In the genomic region with DNA sequence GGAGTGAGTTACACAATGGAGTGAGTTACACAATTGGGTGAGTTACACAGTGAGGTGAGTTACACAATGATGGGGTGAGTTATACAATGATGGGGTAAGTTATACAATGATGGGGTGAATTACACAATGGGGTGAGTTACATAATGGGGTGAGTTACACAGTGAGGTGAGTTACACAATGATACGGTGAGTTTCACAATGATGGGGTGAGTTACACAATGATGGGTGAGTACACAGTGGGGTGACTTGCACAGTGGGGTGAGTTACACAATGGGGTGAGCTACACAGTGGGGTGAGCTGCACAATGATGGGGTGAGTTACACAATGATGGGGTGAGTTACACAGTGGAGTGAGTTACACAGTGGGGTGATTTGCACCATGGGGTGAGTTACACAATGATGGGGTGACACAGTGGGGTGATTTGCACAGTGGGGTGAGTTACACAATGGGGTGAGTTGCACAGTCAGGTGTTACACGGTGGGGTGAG, we compare ENCODE assay signal across 15 cellular contexts. TPM values are rescaled to one million over a fixed set of nuclear protein-coding genes. Genes with fewer than 3 reads are reported as not detected.
A peak's percentile ranks its signal among the peaks of the same experiment; 100 is the strongest.
DNase-seq lines count a peak whose midpoint lies in the region; ATAC-seq, FAIRE-seq and TF ChIP-seq lines count a peak whose summit lies in the region.
"Had no signal": no experiment of that assay in that cellular context is flagged by ENCODE, and none has a peak within 500 bp of the region (broad histone marks: within the 10 kb centered on the region; RNA-seq: fewer than 3 reads in every experiment).

No MANE protein-coding gene starts in this region.

- no peak overlapping the region for H3K9ac ChIP-seq in HepG2 (ENCODE audit: insufficient read depth, low read depth, low read length)

- POLR2A ChIA-PET in HepG2 (lab: Yijun Ruan, JAX) = no interaction called here

- peaks cover under 1% of the 10 kb centered on the region; the same call in 1 of the 2 replicates for H3K9me3 ChIP-seq in HepG2 (ENCODE audit: low read length)
- no peaks in the 10 kb centered on the region for H3K9me3 ChIP-seq in right lobe of liver
- H3K9me3 ChIP-seq: uterus had no signal

- ATAC-seq in HepG2 (no peak), right lobe of liver (no peak), GM21737 (IDR thresholded peaks at IDR 0.05; ENCODE audit: unreplicated experiment) (no peak)
- ATAC-seq in activated CD8-positive, alpha-beta memory T cell treated with anti-CD3 and anti-CD28 coated beads, Interleukin-2, amount 10 ng/mL, durations not matched to agents 7 days and 5 days = no peak
- ATAC-seq: activated CD4-positive, CD25-positive, alpha-beta regulatory T cell treated with anti-CD3 and anti-CD28 coated beads, Interleukin-2, amount 50 U/mL, for 24 hours; GM12878; GM23338 had no signal

- no peak for TF ChIP-seq EP300 in HepG2 (IDR thresholded peaks at IDR 0.05; ENCODE audit: low read depth in 2 of 2, low read length in 2 of 2)
- TF ChIP-seq EP300 in HepG2 (CRISPR knock-in tag; IDR thresholded peaks at IDR 0.05; ENCODE audit: borderline replicate concordance) = no peak

- H3K4me2 ChIP-seq in HepG2 (ENCODE audit: low read depth, low read length) = no peak overlapping the region
- H3K4me2 ChIP-seq: GM23338 had no signal

- TF ChIP-seq POLR2A in HepG2 (IDR thresholded peaks at IDR 0.05; ENCODE audit: insufficient read depth in 1 of 2, low read depth in 2 of 2, low read length in 2 of 2) (no peak), right lobe of liver (IDR thresholded peaks at IDR 0.05) (no peak)

- peaks cover 2% of the 10 kb centered on the region for H3K36me3 Mint-ChIP-seq in activated CD8-positive, alpha-beta memory T cell treated with anti-CD3 and anti-CD28 coated beads, Interleukin-2, amount 10 ng/mL, durations not matched to agents 7 days and 5 days

- DNase-seq in HepG2 (ENCODE audit: low spot score) (no peak), right lobe of liver (no peak), fibroblast of villous mesenchyme (ENCODE audit: low read depth) (peak; percentile 78), NCI-H748 treated with DMSO at 0.1 percent for 48 hours (lab: John Stamatoyannopoulos, UW) (no peak), G401 (ENCODE audit: low spot score) (no peak)
- peak; percentile 39 for DNase-seq in activated CD8-positive, alpha-beta memory T cell treated with anti-CD3 and anti-CD28 coated beads, Interleukin-2, amount 10 ng/mL, durations not matched to agents 7 days and 5 days
- DNase-seq in stimulated activated CD4-positive, alpha-beta T cell treated with anti-CD3 and anti-CD28 coated beads, Interleukin-15, amount 100 ng/mL, for 24 hours = no peak
- DNase-seq: DMS79 had no signal

- H4K20me1 ChIP-seq in HepG2 (ENCODE audit: insufficient read depth, low read length) = no peaks in the 10 kb centered on the region

- H3K27ac Mint-ChIP-seq in activated CD8-positive, alpha-beta memory T cell treated with anti-CD3 and anti-CD28 coated beads, Interleukin-2, amount 10 ng/mL, durations not matched to agents 7 days and 5 days = no peak overlapping the region
- H3K27ac Mint-ChIP-seq: B cell, GM23338 had no signal

- H3K4me1 ChIP-seq in HepG2 (ENCODE audit: insufficient read depth, low read length) = no peaks in the 10 kb centered on the region
- H3K4me1 ChIP-seq in right lobe of liver = no peaks in the 10 kb centered on the region
- H3K4me1 ChIP-seq: uterus had no signal

- no peak overlapping the region for H2AFZ ChIP-seq in HepG2 (ENCODE audit: low read length)
- H2AFZ ChIP-seq: GM23338 had no signal

- WGBS in HepG2 (ENCODE audit: low lambda C conversion rate) = 3% methylated on average over 2 of the region's 2 CpGs
- 58% methylated on average over 2 of the region's 2 CpGs for WGBS in right lobe of liver (ENCODE audit: insufficient coverage, low coverage, low lambda C conversion rate, missing lambda C conversion rate)

- H3K4me3 ChIP-seq in HepG2 (replicated peaks in 1 of 3; ENCODE audit: insufficient read depth in 1 of 3, low read depth in 2 of 3, low read length in 3 of 3) = no peak overlapping the region
- no peak overlapping the region for H3K4me3 ChIP-seq in right lobe of liver
- H3K4me3 ChIP-seq in fibroblast of villous mesenchyme (ENCODE audit: low read depth, low read length) = no peak overlapping the region
- H3K4me3 ChIP-seq: GM12878, GM23338, uterus had no signal

- peaks cover 42% of the 10 kb centered on the region for H3K27me3 Mint-ChIP-seq in activated CD8-positive, alpha-beta memory T cell treated with anti-CD3 and anti-CD28 coated beads, Interleukin-2, amount 10 ng/mL, durations not matched to agents 7 days and 5 days

- in situ Hi-C loops in HepG2 (cut with HindIII; ENCODE audit: extremely low pct_ligation_motif_present, low pct_unique_long_range_greater_than_20kb) = no loop called here
- in situ Hi-C loops in G401 (cut with HindIII; ENCODE audit: low sequenced_read_pairs) = no loop called here

- intact Hi-C loops in HepG2 (cut with micrococcal nuclease; ENCODE audit: unreplicated experiment) = no loop called here
- intact Hi-C loops in right lobe of liver (cut with DNase I) = no loop called here

- BruUV-seq in HepG2 (replicated peaks; lab: Mats Ljungman, UMichigan) = no TSS peak

- H3K27me3 ChIP-seq in HepG2 (ENCODE audit: control insufficient read depth in 1 of 2, insufficient read depth in 2 of 2, low read length in 2 of 2) (peaks cover 2 to 28% of the 10 kb centered on the region in 2 experiments; a peak in 3 of 5 replicates), right lobe of liver (no peaks in the 10 kb centered on the region)
- H3K27me3 ChIP-seq: uterus had no signal

- no peaks in the 10 kb centered on the region for H3K36me3 ChIP-seq in HepG2 (replicated peaks in 1 of 2; ENCODE audit: control insufficient read depth in 1 of 2, insufficient read depth in 2 of 2, low read length in 2 of 2)
- H3K36me3 ChIP-seq in right lobe of liver = no peaks in the 10 kb centered on the region
- H3K36me3 ChIP-seq: uterus had no signal

- CTCF ChIA-PET in HepG2 (lab: Yijun Ruan, JAX; ENCODE audit: low intra/inter-chr PET ratio, low total read pairs) = no interaction called here
- CTCF ChIA-PET in activated CD8-positive, alpha-beta memory T cell treated with anti-CD3 and anti-CD28 coated beads, Interleukin-2, amount 10 ng/mL, durations not matched to agents 7 days and 5 days (lab: Charles Lee) = no interaction called here

- no peak for TF ChIP-seq RAD21 in HepG2 (CRISPR knock-in tag; IDR thresholded peaks at IDR 0.05)

- no peak overlapping the region for H3K4me3 Mint-ChIP-seq in activated CD8-positive, alpha-beta memory T cell treated with anti-CD3 and anti-CD28 coated beads, Interleukin-2, amount 10 ng/mL, durations not matched to agents 7 days and 5 days
- H3K4me3 Mint-ChIP-seq: B cell, brain, GM23338 had no signal

- peaks cover 3% of the 10 kb centered on the region for H3K4me1 Mint-ChIP-seq in activated CD8-positive, alpha-beta memory T cell treated with anti-CD3 and anti-CD28 coated beads, Interleukin-2, amount 10 ng/mL, durations not matched to agents 7 days and 5 days
- H3K4me1 Mint-ChIP-seq: B cell, brain, GM23338 had no signal

- H3K27ac ChIP-seq in HepG2 (ENCODE audit: extremely low read length, insufficient read depth, low read length) (no peak overlapping the region), right lobe of liver (no peak overlapping the region)
- H3K27ac ChIP-seq: uterus had no signal

- no peaks in the 10 kb centered on the region for H3K79me2 ChIP-seq in HepG2 (ENCODE audit: insufficient read depth, low read length)

- TF ChIP-seq CTCF in HepG2 (CRISPR knock-in tag; IDR thresholded peaks at IDR 0.05) (no peak), right lobe of liver (IDR thresholded peaks at IDR 0.05) (no peak), fibroblast of villous mesenchyme (IDR thresholded peaks at IDR 0.05; ENCODE audit: insufficient read depth, low read depth, low read length) (no peak)

- H3K9me3 Mint-ChIP-seq in activated CD8-positive, alpha-beta memory T cell treated with anti-CD3 and anti-CD28 coated beads, Interleukin-2, amount 10 ng/mL, durations not matched to agents 7 days and 5 days (ENCODE audit: low read depth) = peaks cover 6% of the 10 kb centered on the region
- H3K9me3 Mint-ChIP-seq: GM23338 had no signal

- FAIRE-seq in HepG2 (lab: Jason Lieb, UNC) = no peak
- FAIRE-seq: GM12878 had no signal

RNA-seq across cellular contexts. Expression of a gene that starts 52.5 kb away (rescaled TPM):
- total RNA-seq in HepG2 (2016; rRNA removed; fragmentation: Illumina TruSeq; extraction: Trizol) (0.09 and 0.11 TPM in 2 replicates), right lobe of liver (10 to 100 TPM; 11.9 to 48.5 (median 27.2) TPM), fibroblast of villous mesenchyme (172 and 216 TPM in 2 replicates)
- total RNA-seq in HepG2 (2016; cell fraction: cytosol; rRNA removed; fragmentation: Illumina TruSeq; extraction: Trizol; ENCODE audit: low read depth) = 0.09 TPM in 1 of 2 replicates, not detected in the other
- total RNA-seq in HepG2 (2016; cell fraction: insoluble cytoplasmic fraction; rRNA removed; fragmentation: Illumina TruSeq; extraction: Trizol) = 0.09 TPM in 1 of 2 replicates, not detected in the other
- 0.19 and 0.21 TPM in 2 replicates for total RNA-seq in HepG2 (2016; cell fraction: membrane; rRNA removed; fragmentation: Illumina TruSeq; extraction: Trizol)
- total RNA-seq in HepG2 (2016; cell fraction: nucleus; rRNA removed; fragmentation: Illumina TruSeq; extraction: Trizol) = 0.28 TPM in 1 of 2 replicates, not detected in the other
- polyA plus RNA-seq in HepG2 (2011; rRNA removed) = 0.21 and 0.24 TPM in 2 replicates
- polyA plus RNA-seq in HepG2 (2011; cell fraction: cytosol; rRNA removed) = 0.14 and 0.34 TPM in 2 replicates
- 0.57 and 0.93 TPM in 2 replicates for polyA plus RNA-seq in HepG2 (2011; cell fraction: nucleus; rRNA removed)
- polyA plus RNA-seq in HepG2 (2012) = 0.13 and 0.23 TPM in 2 replicates
- 0.05 and 0.14 TPM in 2 replicates for polyA plus RNA-seq in HepG2 (2016; cell fraction: cytosol; fragmentation: Illumina TruSeq; extraction: Trizol; ENCODE audit: low read depth)
- polyA plus RNA-seq in HepG2 (2016; cell fraction: insoluble cytoplasmic fraction; fragmentation: Illumina TruSeq; extraction: Trizol; ENCODE audit: low read depth) = 0.09 and 0.13 TPM in 2 replicates
- 0.15 and 0.21 TPM in 2 replicates for polyA plus RNA-seq in HepG2 (2016; cell fraction: membrane; fragmentation: Illumina TruSeq; extraction: Trizol; ENCODE audit: low read depth)
- polyA plus RNA-seq in HepG2 (2016; cell fraction: nucleus; fragmentation: Illumina TruSeq; extraction: Trizol; ENCODE audit: insufficient read depth, low read depth) = 0.52 and 0.59 TPM in 2 replicates
- polyA minus RNA-seq in HepG2 (2011; rRNA and poly(A)+ RNA removed; ENCODE audit: low replicate concordance) = 0.16 and 5.7 TPM in 2 replicates
- not detected in 2 replicates for polyA minus RNA-seq in HepG2 (2011; cell fraction: cytosol; rRNA and poly(A)+ RNA removed)
- polyA minus RNA-seq in HepG2 (2011; cell fraction: nucleus; rRNA and poly(A)+ RNA removed) = 0.13 TPM in 1 of 2 replicates, not detected in the other
- under 1 TPM; 0.15 to 0.23 TPM for total RNA-seq in activated CD8-positive, alpha-beta memory T cell treated with anti-CD3 and anti-CD28 coated beads, Interleukin-2, amount 10 ng/mL, durations not matched to agents 7 days and 5 days
- total RNA-seq in G401 (2014; rRNA removed; shearing (Covaris generic)) = 16.0 and 16.2 TPM in 2 replicates

RNA-seq across cellular contexts. Expression of a gene that starts 57.5 kb away (rescaled TPM):
- total RNA-seq in HepG2 (2016; rRNA removed; fragmentation: Illumina TruSeq; extraction: Trizol) = not detected in 2 replicates
- total RNA-seq in HepG2 (2016; cell fraction: cytosol; rRNA removed; fragmentation: Illumina TruSeq; extraction: Trizol; ENCODE audit: low read depth) = not detected in 2 replicates
- total RNA-seq in HepG2 (2016; cell fraction: insoluble cytoplasmic fraction; rRNA removed; fragmentation: Illumina TruSeq; extraction: Trizol) = not detected in 2 replicates
- not detected in 2 replicates for total RNA-seq in HepG2 (2016; cell fraction: membrane; rRNA removed; fragmentation: Illumina TruSeq; extraction: Trizol)
- not detected in 2 replicates for total RNA-seq in HepG2 (2016; cell fraction: nucleus; rRNA removed; fragmentation: Illumina TruSeq; extraction: Trizol)
- 0.01 TPM in 1 of 2 replicates, not detected in the other for polyA plus RNA-seq in HepG2 (2011; rRNA removed)
- not detected in 2 replicates for polyA plus RNA-seq in HepG2 (2011; cell fraction: cytosol; rRNA removed)
- polyA plus RNA-seq in HepG2 (2011; cell fraction: nucleus; rRNA removed) = 0.03 TPM in 1 of 2 replicates, not detected in the other
- polyA plus RNA-seq in HepG2 (2012) = not detected in 2 replicates
- not detected in 2 replicates for polyA plus RNA-seq in HepG2 (2016; cell fraction: cytosol; fragmentation: Illumina TruSeq; extraction: Trizol; ENCODE audit: low read depth)
- polyA plus RNA-seq in HepG2 (2016; cell fraction: insoluble cytoplasmic fraction; fragmentation: Illumina TruSeq; extraction: Trizol; ENCODE audit: low read depth) = not detected in 2 replicates
- polyA plus RNA-seq in HepG2 (2016; cell fraction: membrane; fragmentation: Illumina TruSeq; extraction: Trizol; ENCODE audit: low read depth) = not detected in 2 replicates
- not detected in 2 replicates for polyA plus RNA-seq in HepG2 (2016; cell fraction: nucleus; fragmentation: Illumina TruSeq; extraction: Trizol; ENCODE audit: insufficient read depth, low read depth)
- 1.9 TPM in 1 of 2 replicates, not detected in the other for polyA minus RNA-seq in HepG2 (2011; rRNA and poly(A)+ RNA removed; ENCODE audit: low replicate concordance)
- polyA minus RNA-seq in HepG2 (2011; cell fraction: cytosol; rRNA and poly(A)+ RNA removed) = not detected in 2 replicates
- 0.13 TPM in 1 of 2 replicates, not detected in the other for polyA minus RNA-seq in HepG2 (2011; cell fraction: nucleus; rRNA and poly(A)+ RNA removed)
- total RNA-seq in right lobe of liver = 1 to 10 TPM in 2 of 6 experiments, under 1 TPM in 4; 0.04 to 1.1 (median 0.60) TPM
- 1 to 10 TPM in 1 of 2 experiments, under 1 TPM in 1; 0.37 to 2.3 TPM for total RNA-seq in activated CD8-positive, alpha-beta memory T cell treated with anti-CD3 and anti-CD28 coated beads, Interleukin-2, amount 10 ng/mL, durations not matched to agents 7 days and 5 days
- total RNA-seq in fibroblast of villous mesenchyme = under 0.01 TPM in 2 replicates
- total RNA-seq in G401 (2014; rRNA removed; shearing (Covaris generic)) = not detected in 2 replicates

Comparison
In these comparisons a context has a peak if more than half of its experiments do, and no peak if none do; other contexts are left out.
1. RNA of a gene that starts 52.5 kb away (total RNA-seq): 172 to 216 TPM in fibroblast of villous mesenchyme, 11.9 to 48.5 TPM in right lobe of liver and 16.0 to 16.2 TPM in G401; 0.15 to 0.23 TPM in activated CD8-positive, alpha-beta memory T cell treated with anti-CD3 and anti-CD28 coated beads, Interleukin-2, amount 10 ng/mL, durations not matched to agents 7 days and 5 days and 0.09 to 0.28 TPM in HepG2; every median in the first group is over 10 times any median in the second.
2. DNase-seq: peak in activated CD8-positive, alpha-beta memory T cell treated with anti-CD3 and anti-CD28 coated beads, Interleukin-2, amount 10 ng/mL, durations not matched to agents 7 days and 5 days (single experiment) and fibroblast of villous mesenchyme (single experiment); none in HepG2 (single experiment), right lobe of liver (0 of 3), stimulated activated CD4-positive, alpha-beta T cell treated with anti-CD3 and anti-CD28 coated beads, Interleukin-15, amount 100 ng/mL, for 24 hours (single experiment), NCI-H748 treated with DMSO at 0.1 percent for 48 hours (single experiment) and G401 (single experiment).